Comparison of ENCODE assay signal across 8 cellular contexts in the genomic region with DNA sequence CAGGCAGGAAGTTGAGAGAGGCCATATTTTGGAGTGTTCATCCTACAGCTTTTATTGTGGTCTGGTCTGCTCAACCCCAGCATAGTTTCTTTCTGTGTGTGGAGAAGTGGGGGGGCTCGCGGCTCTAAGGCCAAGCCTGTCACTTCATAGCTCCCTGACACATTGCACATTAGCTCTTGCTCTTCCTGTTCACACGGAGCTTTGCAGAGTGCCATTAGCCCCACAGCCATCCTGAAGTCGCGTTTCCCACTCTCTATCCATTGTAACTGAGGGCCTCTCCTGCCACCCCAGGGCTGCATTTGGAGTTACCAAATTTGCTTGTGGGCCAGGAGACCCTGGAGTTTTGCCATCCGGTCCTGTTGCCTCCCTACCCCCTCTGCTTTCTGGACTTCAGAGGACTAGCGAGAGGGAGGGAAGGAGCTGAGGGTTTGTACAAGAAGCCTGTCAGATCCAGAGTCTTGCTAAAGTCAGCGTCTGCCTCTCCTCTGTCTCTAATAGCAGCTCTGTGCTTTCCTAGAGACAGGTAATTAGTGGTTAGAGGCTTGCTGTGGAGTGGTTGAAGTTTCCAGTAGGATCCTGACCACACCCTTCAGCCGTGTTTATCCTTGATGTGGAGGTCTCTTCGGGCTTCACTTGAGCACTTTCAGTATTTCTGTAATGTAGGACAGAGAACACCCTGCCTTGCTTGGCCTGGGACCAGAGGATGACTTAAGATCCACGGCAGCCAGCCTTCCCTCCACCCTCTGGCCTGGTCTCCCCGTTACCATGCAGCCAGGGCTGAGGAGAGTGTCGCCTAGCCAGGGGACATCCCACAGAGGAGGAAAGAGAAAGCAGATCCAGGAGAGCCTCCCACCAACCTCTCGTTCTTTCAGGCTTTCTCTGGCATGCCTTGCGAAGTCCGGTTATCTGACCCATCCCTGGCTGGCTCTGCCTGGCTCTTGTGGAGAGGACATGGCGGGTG.
A peak's percentile ranks its signal among the peaks of the same experiment; 100 is the strongest.
DNase-seq lines count a peak whose midpoint lies in the region; ATAC-seq and TF ChIP-seq lines count a peak whose summit lies in the region.

No MANE protein-coding gene starts in this region.

- H3K9me3 ChIP-seq in Loucy (ENCODE audit: insufficient read depth, low read depth, low read length) = no peaks in the 10 kb centered on the region

- TF ChIP-seq CTCF in Loucy (conservative IDR thresholded peaks at IDR 0.05; ENCODE audit: low read length) = no peak

- no peaks in the 10 kb centered on the region for H3K9me2 ChIP-seq in Loucy (replicated peaks; ENCODE audit: low read depth, low read length)

- no peak overlapping the region for H2AFZ ChIP-seq in Loucy (ENCODE audit: low read length)

- H3F3A ChIP-seq in Loucy (ENCODE audit: low read depth) = peaks cover 23% of the 10 kb centered on the region; the same call in 1 of the 2 replicates

- H3K9me3 Mint-ChIP-seq in stimulated activated naive CD8-positive, alpha-beta T cell treated with anti-CD3 and anti-CD28 coated beads, Interleukin-15, Interleukin-2, amounts not matched to agents 100 ng/mL and 50 ng/mL, for 24 hours = no peaks in the 10 kb centered on the region

- no peaks in the 10 kb centered on the region for H3K27me3 Mint-ChIP-seq in stimulated activated naive CD8-positive, alpha-beta T cell treated with anti-CD3 and anti-CD28 coated beads, Interleukin-15, Interleukin-2, amounts not matched to agents 100 ng/mL and 50 ng/mL, for 24 hours

- H3K27me3 ChIP-seq in Loucy (ENCODE audit: insufficient read depth, low read length, poor library complexity, severe bottlenecking) = no peaks in the 10 kb centered on the region

- DNase-seq in EH (ENCODE audit: low read depth) (peak; percentile 89), amniotic stem cell (lab: John Stamatoyannopoulos, UW) (peak; percentile 30), islet precursor cell (peak; percentile 87), NCI-H2029 (lab: John Stamatoyannopoulos, UW) (no peak), COR-L47 (lab: John Stamatoyannopoulos, UW) (no peak)

- peak overlapping the region; percentile 69 for H3K4me3 ChIP-seq in Loucy (ENCODE audit: low read length, poor library complexity, severe bottlenecking)

- peaks cover 8% of the 10 kb centered on the region for H3K36me3 ChIP-seq in Loucy (ENCODE audit: insufficient read depth, low read length)

- ATAC-seq in GM21515 (IDR thresholded peaks at IDR 0.05; ENCODE audit: unreplicated experiment) = peak; percentile 38

- no peaks in the 10 kb centered on the region for H4K20me1 ChIP-seq in Loucy (ENCODE audit: insufficient read depth, low read length, poor library complexity, severe bottlenecking)

- peaks cover 38% of the 10 kb centered on the region for H3K4me1 Mint-ChIP-seq in stimulated activated naive CD8-positive, alpha-beta T cell treated with anti-CD3 and anti-CD28 coated beads, Interleukin-15, Interleukin-2, amounts not matched to agents 100 ng/mL and 50 ng/mL, for 24 hours (ENCODE audit: low read depth)

- peak overlapping the region; percentile 56 for H3K27ac Mint-ChIP-seq in stimulated activated naive CD8-positive, alpha-beta T cell treated with anti-CD3 and anti-CD28 coated beads, Interleukin-15, Interleukin-2, amounts not matched to agents 100 ng/mL and 50 ng/mL, for 24 hours

- peak overlapping the region; percentile 89 for H3K9ac ChIP-seq in Loucy (ENCODE audit: low read depth, low read length, poor library complexity, severe bottlenecking)

- peak overlapping the region; percentile 90 for H3K4me2 ChIP-seq in Loucy (ENCODE audit: low read depth, low read length, poor library complexity, severe bottlenecking)

- peaks cover 30% of the 10 kb centered on the region for H3K36me3 Mint-ChIP-seq in stimulated activated naive CD8-positive, alpha-beta T cell treated with anti-CD3 and anti-CD28 coated beads, Interleukin-15, Interleukin-2, amounts not matched to agents 100 ng/mL and 50 ng/mL, for 24 hours (ENCODE audit: low read depth)

- H3K4me1 ChIP-seq in Loucy (ENCODE audit: insufficient read depth, low read length, poor library complexity, severe bottlenecking) = peaks cover 38% of the 10 kb centered on the region

- peak overlapping the region; percentile 46 for H3K4me3 Mint-ChIP-seq in stimulated activated naive CD8-positive, alpha-beta T cell treated with anti-CD3 and anti-CD28 coated beads, Interleukin-15, Interleukin-2, amounts not matched to agents 100 ng/mL and 50 ng/mL, for 24 hours

- H3K79me2 ChIP-seq in Loucy (ENCODE audit: insufficient read depth, low read length) = peaks cover 52% of the 10 kb centered on the region

Comparison
In these comparisons a context has a peak if more than half of its experiments do, and no peak if none do; other contexts are left out.
1. DNase-seq: peak in EH (single experiment), amniotic stem cell (single experiment) and islet precursor cell (single experiment); none in NCI-H2029 (single experiment) and COR-L47 (single experiment).